In the genomic region with DNA sequence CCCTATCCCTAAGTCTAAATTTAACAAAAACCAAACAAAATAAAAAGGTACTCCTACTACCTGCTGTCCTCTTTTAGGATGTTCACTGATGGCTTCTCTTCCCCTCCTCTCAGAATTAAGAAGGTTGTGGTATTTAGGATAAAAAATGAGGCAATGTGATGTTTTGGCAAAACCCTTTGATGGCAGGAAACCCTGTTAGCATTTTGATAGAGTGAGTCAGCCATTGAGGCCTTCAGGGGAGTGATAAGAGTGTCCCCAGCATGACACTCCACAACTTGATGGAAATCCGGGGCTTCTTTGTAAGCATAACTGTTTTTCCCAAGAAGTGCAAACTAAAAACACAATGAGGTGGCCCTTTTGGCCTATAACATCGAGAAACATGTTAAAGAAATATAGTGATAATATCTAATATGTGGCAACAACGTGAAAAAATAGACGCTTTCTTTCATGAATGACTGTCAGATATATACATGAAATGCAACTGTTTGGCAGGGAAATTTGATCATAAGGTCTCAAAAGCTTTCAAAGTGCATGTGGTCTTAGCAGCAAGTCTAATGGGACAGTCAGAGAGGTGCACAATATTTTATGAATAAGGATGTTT, we compare ENCODE assay signal across 9 cellular contexts. TPM values are rescaled to one million over a fixed set of nuclear protein-coding genes. Genes with fewer than 3 reads are reported as not detected.
DNase-seq lines count a peak whose midpoint lies in the region; ATAC-seq and TF ChIP-seq lines count a peak whose summit lies in the region.
"Had no signal": no experiment of that assay in that cellular context is flagged by ENCODE, and none has a peak within 500 bp of the region (broad histone marks: within the 10 kb centered on the region; RNA-seq: fewer than 3 reads in every experiment).

No MANE protein-coding gene starts in this region.

- BruUV-seq in Calu3 (replicated peaks; lab: Mats Ljungman, UMichigan), result no TSS peak

- H3K27ac Mint-ChIP-seq in central memory CD8-positive, alpha-beta T cell (ENCODE audit: low read depth), result peak overlapping the region; percentile 60
- H3K27ac Mint-ChIP-seq in Calu3 (ENCODE audit: unreplicated experiment), result no peak overlapping the region

- peaks cover 3% of the 10 kb centered on the region for H3K36me3 Mint-ChIP-seq in central memory CD8-positive, alpha-beta T cell (ENCODE audit: insufficient read depth)
- peaks cover 7% of the 10 kb centered on the region for H3K36me3 Mint-ChIP-seq in Calu3 (ENCODE audit: insufficient read depth, unreplicated experiment)

- H3K4me3 ChIP-seq in SJSA1, result no peak overlapping the region
- no peak overlapping the region for H3K4me3 ChIP-seq in smooth muscle cell

- WGBS in smooth muscle cell (ENCODE audit: low lambda C conversion rate), result 57% methylated on average over 4 of the region's 4 CpGs

- no peaks in the 10 kb centered on the region for H3K79me2 ChIP-seq in smooth muscle cell (ENCODE audit: low read depth)

- H3K4me1 Mint-ChIP-seq in central memory CD8-positive, alpha-beta T cell, result peaks cover 53% of the 10 kb centered on the region
- H3K4me1 Mint-ChIP-seq in Calu3 (ENCODE audit: low read depth, unreplicated experiment), result peaks cover 50% of the 10 kb centered on the region

- intact Hi-C loops in posterior cingulate gyrus (cut with DNase I) (no loop called here), Calu3 (cut with micrococcal nuclease; ENCODE audit: unreplicated experiment) (no loop called here)

- H2AFZ ChIP-seq in smooth muscle cell (ENCODE audit: low read depth), result no peak overlapping the region

- H3K9ac ChIP-seq in smooth muscle cell (ENCODE audit: low read depth), result no peak overlapping the region

- peak; percentile 8 for DNase-seq in activated T-cell treated with anti-CD3 and anti-CD28 coated beads for 4 hours
- no peak for DNase-seq in activated T-cell treated with anti-CD3 and anti-CD28 coated beads, Interleukin-2, amount 50 U/mL, for 48 hours
- DNase-seq in SJSA1 (ENCODE audit: low read depth in 1 of 2, low spot score in 2 of 2), result peak; percentile 71 to 85
- DNase-seq in central memory CD8-positive, alpha-beta T cell (ENCODE audit: low spot score in 2 of 2), result no peak
- DNase-seq in smooth muscle cell (lab: John Stamatoyannopoulos, UW; ENCODE audit: unreplicated experiment), result no peak
- DNase-seq in posterior cingulate gyrus, result no peak
- DNase-seq in Calu3, result no peak
- DNase-seq in NCI-H510A (lab: John Stamatoyannopoulos, UW), result no peak
- DNase-seq: kidney glomerular epithelial cell had no signal

- peak overlapping the region; percentile 27 for H3K4me2 ChIP-seq in smooth muscle cell

- H3K4me1 ChIP-seq in SJSA1 (replicated peaks) (peaks cover 59% of the 10 kb centered on the region), smooth muscle cell (ENCODE audit: low read depth) (peaks cover 6% of the 10 kb centered on the region)

- H3K36me3 ChIP-seq in SJSA1 (no peaks in the 10 kb centered on the region; the same call in 1 of the 2 replicates), smooth muscle cell (ENCODE audit: low read depth) (no peaks in the 10 kb centered on the region)

- no peaks in the 10 kb centered on the region for H3F3A ChIP-seq in smooth muscle cell (ENCODE audit: low read depth)

- CTCF ChIA-PET in Calu3 (lab: Charles Lee), result no interaction called here

- TF ChIP-seq CTCF in smooth muscle cell (IDR thresholded peaks at IDR 0.05; ENCODE audit: borderline replicate concordance, insufficient read depth, poor library complexity, severe bottlenecking) (no peak), Calu3 (IDR thresholded peaks at IDR 0.05; ENCODE audit: unreplicated experiment) (no peak)

- H3K9me3 ChIP-seq in SJSA1 (replicated peaks) (no peaks in the 10 kb centered on the region; the same call in 1 of the 2 replicates), smooth muscle cell (replicated peaks; ENCODE audit: low read depth) (no peaks in the 10 kb centered on the region)

- no peaks in the 10 kb centered on the region for H3K27me3 Mint-ChIP-seq in central memory CD8-positive, alpha-beta T cell
- H3K27me3 Mint-ChIP-seq in Calu3 (ENCODE audit: unreplicated experiment), result no peaks in the 10 kb centered on the region

- no peak overlapping the region for H3K4me3 Mint-ChIP-seq in central memory CD8-positive, alpha-beta T cell
- H3K4me3 Mint-ChIP-seq in Calu3 (ENCODE audit: low read depth, unreplicated experiment), result no peak overlapping the region

- no peak for ATAC-seq in central memory CD8-positive, alpha-beta T cell (replicated peaks; ENCODE audit: extremely low read depth, poor library complexity, severe bottlenecking)

- H3K27ac ChIP-seq in SJSA1 (peak overlapping the region; percentile 58), smooth muscle cell (ENCODE audit: low read depth) (peak overlapping the region; percentile 18)

- H4K20me1 ChIP-seq in smooth muscle cell (ENCODE audit: low read depth), result no peaks in the 10 kb centered on the region

- H3K9me3 Mint-ChIP-seq in central memory CD8-positive, alpha-beta T cell, result no peaks in the 10 kb centered on the region
- no peaks in the 10 kb centered on the region for H3K9me3 Mint-ChIP-seq in Calu3 (ENCODE audit: low read depth, unreplicated experiment)

- H3K27me3 ChIP-seq in SJSA1 (replicated peaks) (no peaks in the 10 kb centered on the region), smooth muscle cell (ENCODE audit: low read depth) (no peaks in the 10 kb centered on the region)

RNA-seq across cellular contexts. Expression of gene PRTFDC1, which starts 55.0 kb away (rescaled TPM):
- total RNA-seq in SJSA1 (2014; rRNA removed; shearing (Covaris generic)), result 15.0 and 48.6 TPM in 2 replicates
- total RNA-seq in smooth muscle cell (11.9 and 18.0 TPM in 2 replicates), Calu3 (2022) (22.7 and 24.6 TPM in 2 replicates)
- polyA plus RNA-seq in smooth muscle cell, result 9.2 and 10.2 TPM in 2 replicates

Comparison
In these comparisons a context has a peak if more than half of its experiments do, and no peak if none do; other contexts are left out.
1. DNase-seq: peak in activated T-cell treated with anti-CD3 and anti-CD28 coated beads for 4 hours (single experiment) and SJSA1 (2 of 2); none in activated T-cell treated with anti-CD3 and anti-CD28 coated beads, Interleukin-2, amount 50 U/mL, for 48 hours (0 of 2), central memory CD8-positive, alpha-beta T cell (0 of 2), smooth muscle cell (single experiment), posterior cingulate gyrus (0 of 10), Calu3 (single experiment) and NCI-H510A (single experiment).